ENCODE assay signal across 8 cellular contexts in genomic region chr12:56645717-56646446, GRCh38. TPM values are rescaled to one million over a fixed set of nuclear protein-coding genes. Genes with fewer than 3 reads are reported as not detected.
DNase-seq lines count a peak whose midpoint lies in the region; TF ChIP-seq lines count a peak whose summit lies in the region.

Gene ATP5F1B, minus strand, starts transcription at chr12:56645984. Its CDS starts 21 bp downstream, at chr12:56645963.

- DNase-seq in CMK (ENCODE audit: low read depth), result peak; percentile 91
- DNase-seq in GM20000 (ENCODE audit: low spot score), result peak; percentile 96
- peak; percentile 98 for DNase-seq in HT-29 (ENCODE audit: low spot score)
- DNase-seq in NOMO-1 (lab: John Stamatoyannopoulos, UW; ENCODE audit: unreplicated experiment in 2 of 2), result peak; percentile 100
- peak; percentile 80 to 89 (median 88) for DNase-seq in effector memory CD4-positive, alpha-beta T cell
- peak; percentile 100 for DNase-seq in lung microvascular endothelial cell (ENCODE audit: low read depth in 2 of 2)
- DNase-seq in stimulated activated CD4-positive, alpha-beta T cell treated with anti-CD3 and anti-CD28 coated beads, TNF-alpha, amount 100 ng/mL, for 48 hours (ENCODE audit: low read depth in 3 of 3), result peak; percentile 77 to 90 (median 82)

- no peaks in the 10 kb centered on the region for H3K27me3 ChIP-seq in effector memory CD4-positive, alpha-beta T cell (replicated peaks; ENCODE audit: control insufficient read depth, insufficient read depth, low read length, poor library complexity, severe bottlenecking)

- CTCF ChIA-PET in activated CD8-positive, alpha-beta memory T cell treated with anti-CD3 and anti-CD28 coated beads for 36 hours (lab: Charles Lee), result interaction anchor here (0.9 to 3.6 kb wide), 2 partner anchors 10 to 131 kb away, joined by 3 to 21 read pairs; no protein-coding TSS in a partner anchor

- POLR2A ChIA-PET in activated CD8-positive, alpha-beta memory T cell treated with anti-CD3 and anti-CD28 coated beads for 36 hours (lab: Charles Lee), result interaction anchor here (0.6 to 2.6 kb wide), 11 partner anchors 10 to 330 kb away, joined by 3 to 36 read pairs (median 7); partner anchors contain the start of genes BAZ2A, NACA, PTGES3 and RBMS2

- peaks cover 9% of the 10 kb centered on the region for H3K4me1 ChIP-seq in effector memory CD4-positive, alpha-beta T cell (ENCODE audit: control insufficient read depth, insufficient read depth, low read length, poor library complexity, severe bottlenecking)

- peak within 1 kb of the TSS; percentile 93 for H3K4me3 ChIP-seq in effector memory CD4-positive, alpha-beta T cell (ENCODE audit: insufficient read depth, low read depth, low read length, poor library complexity, severe bottlenecking)

- H3K36me3 ChIP-seq in effector memory CD4-positive, alpha-beta T cell (ENCODE audit: control insufficient read depth, insufficient read depth, low read length), result peaks cover 26% of the 10 kb centered on the region

- peak within 1 kb of the TSS; percentile 86 for H3K27ac ChIP-seq in effector memory CD4-positive, alpha-beta T cell (ENCODE audit: insufficient read depth, low read length, poor library complexity, severe bottlenecking)

- H3K9me3 ChIP-seq in effector memory CD4-positive, alpha-beta T cell (ENCODE audit: control insufficient read depth, low read length), result no peaks in the 10 kb centered on the region

- no peak for TF ChIP-seq CTCF in GM20000 (IDR thresholded peaks at IDR 0.05; ENCODE audit: extremely low read depth, missing control alignments)

RNA-seq across cellular contexts. Expression of gene ATP5F1B, which starts in this region (rescaled TPM):
- total RNA-seq in HT-29 (2014; rRNA removed; shearing (Covaris generic)), result 397 and 447 TPM in 2 replicates
- total RNA-seq in activated CD8-positive, alpha-beta memory T cell treated with anti-CD3 and anti-CD28 coated beads for 36 hours, result 100 to 1,000 TPM; 953 to 972 TPM
- total RNA-seq in lung microvascular endothelial cell, result 444 and 495 TPM in 2 replicates

Comparison
In these comparisons a context has a peak if more than half of its experiments do, and no peak if none do; other contexts are left out.
1. Peak in every context shown above with its lines: DNase-seq, H3K4me3 ChIP-seq and H3K27ac ChIP-seq.